In genomic region chr1:24268555-24268954, GRCh38 we compare ENCODE assay signal across 10 cellular contexts. TPM values are rescaled to one million over a fixed set of nuclear protein-coding genes. Genes with fewer than 3 reads are reported as not detected.
"Had no signal": no experiment of that assay in that cellular context is flagged by ENCODE, and none has a peak within 500 bp of the region (broad histone marks: within the 10 kb centered on the region; RNA-seq: fewer than 3 reads in every experiment).

No MANE protein-coding gene starts in this region.

RNA-seq across cellular contexts. Expression of gene GRHL3, which starts 50.6 kb away (rescaled TPM):
- total RNA-seq: activated CD4-positive, alpha-beta memory T cell treated with anti-CD3 and anti-CD28 coated beads for 36 hours; activated CD4-positive, alpha-beta T cell treated with anti-CD3 and anti-CD28 coated beads for 36 hours; activated CD4-positive, alpha-beta T cell treated with anti-CD3 and anti-CD28 coated beads, Interleukin-2, amount 10 ng/mL, durations not matched to agents 24 days and 14 days; activated CD4-positive, alpha-beta T cell treated with anti-CD3 and anti-CD28 coated beads, Interleukin-2, amount 10 ng/mL, durations not matched to agents 7 days and 5 days; activated CD8-positive, alpha-beta memory T cell treated with anti-CD3 and anti-CD28 coated beads for 36 hours; activated CD8-positive, alpha-beta T cell treated with anti-CD3 and anti-CD28 coated beads for 36 hours; activated CD8-positive, alpha-beta T cell treated with anti-CD3 and anti-CD28 coated beads, Interleukin-2, amount 10 ng/mL, durations not matched to agents 7 days and 5 days; T-cell; T-helper 17 cell; T-helper 2 cell treated with Interferon-gamma antibody and Interleukin-4, amounts not matched to agents 100 ng/mL and 5 ng/mL, for 36 hours had no signal
